Comparison of ENCODE assay signal across 8 cellular contexts in the genomic region with DNA sequence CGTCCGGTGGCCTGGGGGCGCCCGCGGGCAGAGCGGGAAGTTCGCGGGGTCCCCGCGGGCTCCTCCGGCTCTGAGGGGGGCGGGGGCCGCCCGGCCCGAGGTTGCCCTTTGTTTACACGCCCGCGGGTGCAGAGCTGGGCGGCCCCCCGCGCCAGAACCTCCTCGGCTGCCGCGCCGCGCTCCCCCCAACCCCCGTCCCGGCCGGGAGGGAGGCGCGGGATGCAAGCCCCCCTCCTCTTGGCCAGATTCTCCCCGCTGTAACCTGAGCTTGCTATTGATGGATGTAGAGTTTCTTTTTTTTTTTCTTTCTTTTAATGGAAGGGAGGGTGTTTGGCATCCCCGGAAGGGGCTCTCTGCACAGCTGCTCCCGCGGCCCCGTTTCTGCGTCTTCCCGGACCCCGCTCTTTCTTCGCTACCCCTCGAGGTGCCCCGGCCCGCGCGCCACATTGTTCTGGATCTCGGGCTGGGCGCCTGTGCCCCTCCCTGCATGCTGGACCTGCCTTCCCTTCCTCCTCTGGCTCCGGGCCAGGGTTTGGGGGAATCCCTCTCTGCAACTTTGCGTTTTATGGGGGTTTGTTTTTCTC. TPM values are rescaled to one million over a fixed set of nuclear protein-coding genes. Genes with fewer than 3 reads are reported as not detected.
DNase-seq lines count a peak whose midpoint lies in the region; ATAC-seq and TF ChIP-seq lines count a peak whose summit lies in the region.

No MANE protein-coding gene starts in this region.

- peak; percentile 4 for ATAC-seq in sciatic nerve
- ATAC-seq in GM18519 (IDR thresholded peaks at IDR 0.05; ENCODE audit: low FRiP score, unreplicated experiment), result no peak

- no peak for TF ChIP-seq CTCF in esophagus muscularis mucosa (IDR thresholded peaks at IDR 0.05)

- 4% methylated on average over 28 of the region's 49 CpGs for whole genome bisulfite sequencing in esophagus muscularis mucosa

- peaks cover 0 to 90% (median 31%) of the 10 kb centered on the region in 4 donors for H3K27me3 ChIP-seq in esophagus muscularis mucosa

- peak; percentile 49 for DNase-seq in COLO668 (lab: John Stamatoyannopoulos, UW; ENCODE audit: unreplicated experiment)
- DNase-seq in HEK293T (ENCODE audit: extremely low spot score), result peak; percentile 49
- peak; percentile 67 for DNase-seq in RPMI8226
- DNase-seq in esophagus muscularis mucosa (ENCODE audit: extremely low spot score), result no peak
- DNase-seq in sciatic nerve (ENCODE audit: low spot score), result no peak
- no peak for DNase-seq in epidermal melanocyte (ENCODE audit: insufficient read length, low spot score)
- no peak for DNase-seq in dedifferentiated amniotic fluid mesenchymal stem cell (ENCODE audit: extremely low spot score)

- no peak for TF ChIP-seq EP300 in esophagus muscularis mucosa (IDR thresholded peaks at IDR 0.05)

- POLR2A ChIA-PET in HEK293T (lab: Yijun Ruan, JAX), result interaction anchor here (0.6 to 3.0 kb wide), 16 partner anchors 9 to 388 kb away, joined by 3 to 13 read pairs (median 4); a partner anchor contains a TSS

- peak overlapping the region; percentile 56 to 66 (median 64) for H3K4me3 ChIP-seq in esophagus muscularis mucosa

- CTCF ChIA-PET in HEK293T (lab: Yijun Ruan, JAX), result interaction anchor here (0.7 to 2.3 kb wide), 6 partner anchors 9 to 37 kb away, joined by 3 to 8 read pairs (median 4); a partner anchor contains a TSS

- H3K9me3 ChIP-seq in esophagus muscularis mucosa, result no peaks in the 10 kb centered on the region

- intact Hi-C loops in esophagus muscularis mucosa (cut with DNase I), result no loop called here
- intact Hi-C loops in sciatic nerve (cut with DNase I), result no loop called here

- peaks cover 0 to 1% (median 0%) of the 10 kb centered on the region in 4 donors for H3K36me3 ChIP-seq in esophagus muscularis mucosa

- peak overlapping the region in 2 of 4 donors; percentile 30 to 42 for H3K27ac ChIP-seq in esophagus muscularis mucosa (replicated peaks in 1 of 4)

- peaks cover 16 to 24% (median 21%) of the 10 kb centered on the region in 4 donors for H3K4me1 ChIP-seq in esophagus muscularis mucosa

- no peak for TF ChIP-seq POLR2A in esophagus muscularis mucosa (IDR thresholded peaks at IDR 0.05; ENCODE audit: low read depth)

TF ChIP-seq in HEK293T, 16 proteins besides CTCF, POLR2A, EP300 and RAD21:
- TF ChIP-seq L3MBTL2 (conservative IDR thresholded peaks at IDR 0.05) (peak; percentile 31; the same call in 1 of the 2 replicates), FOXA1 (IDR thresholded peaks at IDR 0.05) (no peak), FOXK2 (IDR thresholded peaks at IDR 0.05) (no peak), FOXM1 (IDR thresholded peaks at IDR 0.05; ENCODE audit: borderline replicate concordance) (0 out of 2 replicates have a peak, but pooled peaks have one; percentile 30), NFRKB (IDR thresholded peaks at IDR 0.05) (no peak), ZNF384 (IDR thresholded peaks at IDR 0.05) (peak; percentile 95), ELF4 (IDR thresholded peaks at IDR 0.05) (no peak)

RNA-seq across cellular contexts. Expression of a gene that starts 0.6 kb away (rescaled TPM):
- total RNA-seq in esophagus muscularis mucosa (1 to 10 TPM in 3 of 4 donors, under 1 TPM in 1; 0.66 to 2.8 (median 1.5) TPM), sciatic nerve (4.7 TPM)

RNA-seq across cellular contexts. Expression of a gene that starts 18.3 kb away (rescaled TPM):
- 1 to 10 TPM; 1.7 to 7.5 (median 2.6) TPM for total RNA-seq in esophagus muscularis mucosa
- total RNA-seq in sciatic nerve, result 2.0 TPM

RNA-seq across cellular contexts. Expression of a gene that starts 47.9 kb away (rescaled TPM):
- not detected for total RNA-seq in esophagus muscularis mucosa
- not detected for total RNA-seq in sciatic nerve

Comparison
In these comparisons a context has a peak if more than half of its experiments do, and no peak if none do; other contexts are left out.
1. DNase-seq: peak in COLO668 (single experiment), HEK293T (single experiment) and RPMI8226 (single experiment); none in esophagus muscularis mucosa (single experiment), sciatic nerve (single experiment), epidermal melanocyte (single experiment) and dedifferentiated amniotic fluid mesenchymal stem cell (single experiment).